21 cellular contexts compared by ENCODE assay signal in genomic region chr19:39813264-39813998, GRCh38. TPM values are rescaled to one million over a fixed set of nuclear protein-coding genes. Genes with fewer than 3 reads are reported as not detected.
"Had no signal": no experiment of that assay in that cellular context is flagged by ENCODE, and none has a peak within 500 bp of the region (broad histone marks: within the 10 kb centered on the region; RNA-seq: fewer than 3 reads in every experiment).

No MANE protein-coding gene starts in this region.

- H3K27ac ChIP-seq: colonic mucosa, gastroesophageal sphincter, ovary, thoracic aorta, vagina, VCaP had no signal

- ATAC-seq: activated CD4-positive, alpha-beta T cell treated with anti-CD3 and anti-CD28 coated beads for 36 hours; activated CD8-positive, alpha-beta T cell treated with anti-CD3 and anti-CD28 coated beads for 36 hours; activated T-cell treated with anti-CD3 and anti-CD28 coated beads, Interleukin-2, amount 50 U/mL, for 72 hours; gastroesophageal sphincter; left ventricle myocardium superior had no signal

- H3K36me3 ChIP-seq: colonic mucosa, ovary, thoracic aorta, vagina had no signal

- H3K4me3 ChIP-seq: colonic mucosa, gastroesophageal sphincter, ovary, stomach, thoracic aorta, vagina had no signal

- H3K27me3 Mint-ChIP-seq: activated CD4-positive, alpha-beta T cell treated with anti-CD3 and anti-CD28 coated beads for 36 hours; activated CD8-positive, alpha-beta T cell treated with anti-CD3 and anti-CD28 coated beads for 36 hours had no signal

- H3K9me3 ChIP-seq: colonic mucosa, gastroesophageal sphincter, ovary, thoracic aorta, vagina had no signal

- H3K27ac Mint-ChIP-seq: activated CD4-positive, alpha-beta T cell treated with anti-CD3 and anti-CD28 coated beads for 36 hours; activated CD8-positive, alpha-beta T cell treated with anti-CD3 and anti-CD28 coated beads for 36 hours; activated T-cell treated with anti-CD3 and anti-CD28 coated beads, Interleukin-2, amount 50 U/mL, for 72 hours had no signal

- H3K4me3 Mint-ChIP-seq: activated CD4-positive, alpha-beta T cell treated with anti-CD3 and anti-CD28 coated beads for 36 hours; activated CD8-positive, alpha-beta T cell treated with anti-CD3 and anti-CD28 coated beads for 36 hours; activated T-cell treated with anti-CD3 and anti-CD28 coated beads, Interleukin-2, amount 50 U/mL, for 72 hours; neural crest cell had no signal

- H3K4me1 Mint-ChIP-seq: neural crest cell had no signal

- H3K4me1 ChIP-seq: colonic mucosa, gastroesophageal sphincter, stomach, vagina had no signal

- H3K9me3 Mint-ChIP-seq: activated CD8-positive, alpha-beta T cell treated with anti-CD3 and anti-CD28 coated beads for 36 hours; neural crest cell had no signal

- DNase-seq: activated CD4-positive, alpha-beta T cell treated with anti-CD3 and anti-CD28 coated beads for 36 hours; activated CD8-positive, alpha-beta memory T cell treated with anti-CD3 and anti-CD28 coated beads, Interleukin-2, amount 50 U/mL, for 4 hours; activated CD8-positive, alpha-beta T cell treated with anti-CD3 and anti-CD28 coated beads for 36 hours; activated T-cell treated with anti-CD3 and anti-CD28 coated beads, Interleukin-2, amount 50 U/mL, for 72 hours; colonic mucosa; left ventricle myocardium superior; mesenchymal stem cell; ovary; small intestine; stomach; T-helper 9 cell had no signal

- H3K27me3 ChIP-seq: colonic mucosa, gastroesophageal sphincter, ovary, stomach, vagina had no signal

RNA-seq across cellular contexts. Expression of gene LEUTX, which starts 34.8 kb away (rescaled TPM):
- total RNA-seq: activated CD4-positive, alpha-beta T cell treated with anti-CD3 and anti-CD28 coated beads for 36 hours; activated CD8-positive, alpha-beta T cell treated with anti-CD3 and anti-CD28 coated beads for 36 hours; activated T-cell treated with anti-CD3 and anti-CD28 coated beads, Interleukin-2, amount 50 U/mL, for 72 hours; cardiac septum; colonic mucosa; endothelial cell of umbilical vein; fibroblast of lung; gastroesophageal sphincter; left ventricle myocardium superior; neural crest cell; ovary; renal cortical epithelial cell; stomach; thoracic aorta; vagina had no signal
- polyA plus RNA-seq: endothelial cell of umbilical vein, fibroblast of lung, keratinocyte, ovary, small intestine, stomach had no signal
